Comparison of ENCODE assay signal across 6 cellular contexts in genomic region chr5:177402271-177403043, GRCh38. TPM values are rescaled to one million over a fixed set of nuclear protein-coding genes. Genes with fewer than 3 reads are reported as not detected.
DNase-seq lines count a peak whose midpoint lies in the region; ATAC-seq and TF ChIP-seq lines count a peak whose summit lies in the region.

No MANE protein-coding gene starts in this region.

- no peaks in the 10 kb centered on the region for H3K9me3 Mint-ChIP-seq in activated CD4-positive, alpha-beta memory T cell treated with anti-CD3 and anti-CD28 coated beads for 36 hours

- CTCF ChIA-PET in activated CD4-positive, alpha-beta memory T cell treated with anti-CD3 and anti-CD28 coated beads for 36 hours (lab: Charles Lee) = interaction anchor here (0.6 to 9.5 kb wide), 32 partner anchors 8 to 288 kb away, joined by 3 to 624 read pairs (median 14); partner anchors contain the start of genes DBN1, DDX41, GRK6 and LMAN2

- WGBS in gastroesophageal sphincter (ENCODE audit: low coverage in 1 of 2), 2 donors = 4 to 13% methylated on average over 8 to 10 of the region's 49 CpGs

- H3K4me3 ChIP-seq in gastroesophageal sphincter = no peak overlapping the region

- H3K36me3 Mint-ChIP-seq in activated CD4-positive, alpha-beta memory T cell treated with anti-CD3 and anti-CD28 coated beads for 36 hours = no peaks in the 10 kb centered on the region

- peaks cover 22% of the 10 kb centered on the region for H3K4me1 Mint-ChIP-seq in activated CD4-positive, alpha-beta memory T cell treated with anti-CD3 and anti-CD28 coated beads for 36 hours (ENCODE audit: low read depth)

- TF ChIP-seq CTCF in gastroesophageal sphincter (IDR thresholded peaks at IDR 0.05) = peak in 3 of 4 experiments; percentile 11 to 47 (median 44)

- intact Hi-C loops in activated CD4-positive, alpha-beta memory T cell treated with anti-CD3 and anti-CD28 coated beads for 36 hours (cut with micrococcal nuclease) = loop anchor here (1.0 to 2.0 kb wide), 2 partner anchors 12 to 90 kb away; no protein-coding TSS in a partner anchor

- POLR2A ChIA-PET in activated CD4-positive, alpha-beta memory T cell treated with anti-CD3 and anti-CD28 coated beads for 36 hours (lab: Charles Lee) = interaction anchor here (0.7 to 5.1 kb wide), 13 partner anchors 12 to 95 kb away, joined by 3 to 81 read pairs (median 6); partner anchors contain the start of genes GRK6, LMAN2, PDLIM7 and PRR7

- peaks cover 87% of the 10 kb centered on the region for H3K27me3 ChIP-seq in gastroesophageal sphincter

- H3K36me3 ChIP-seq in gastroesophageal sphincter = no peaks in the 10 kb centered on the region

- ATAC-seq in gastroesophageal sphincter = peak; percentile 24
- no peak for ATAC-seq in HG03354 (IDR thresholded peaks at IDR 0.05; ENCODE audit: poor library complexity, severe bottlenecking, unreplicated experiment)

- TF ChIP-seq EP300 in gastroesophageal sphincter (IDR thresholded peaks at IDR 0.05) = no peak

- H3K27ac Mint-ChIP-seq in activated CD4-positive, alpha-beta memory T cell treated with anti-CD3 and anti-CD28 coated beads for 36 hours = peak overlapping the region; percentile 28

- DNase-seq in CD1c-positive myeloid dendritic cell (ENCODE audit: extremely low spot score) (peak; percentile 60), NCI-H1105 (lab: John Stamatoyannopoulos, UW) (peak; percentile 65)
- peak; percentile 88 for DNase-seq in activated CD4-positive, alpha-beta memory T cell treated with anti-CD3 and anti-CD28 coated beads for 36 hours
- DNase-seq in stimulated activated CD4-positive, alpha-beta T cell treated with anti-CD3 and anti-CD28 coated beads, TNF-alpha, amount 100 ng/mL, for 24 hours (ENCODE audit: low read depth in 3 of 3) = peak in 2 of 3 experiments; percentile 47 to 76

- H3K4me3 Mint-ChIP-seq in activated CD4-positive, alpha-beta memory T cell treated with anti-CD3 and anti-CD28 coated beads for 36 hours = peak overlapping the region; percentile 75

- H3K27me3 Mint-ChIP-seq in activated CD4-positive, alpha-beta memory T cell treated with anti-CD3 and anti-CD28 coated beads for 36 hours = peaks cover 8% of the 10 kb centered on the region

- no peak overlapping the region for H3K27ac ChIP-seq in gastroesophageal sphincter

- H3K4me1 ChIP-seq in gastroesophageal sphincter = peaks cover 0 to 43% (median 36%) of the 10 kb centered on the region in 3 donors

- H3K9me3 ChIP-seq in gastroesophageal sphincter = no peaks in the 10 kb centered on the region

- TF ChIP-seq POLR2A in gastroesophageal sphincter (IDR thresholded peaks at IDR 0.05) = no peak

RNA-seq across cellular contexts. Expression of gene PFN3, which starts 2.0 kb away (rescaled TPM):
- total RNA-seq in activated CD4-positive, alpha-beta memory T cell treated with anti-CD3 and anti-CD28 coated beads for 36 hours = not detected
- not detected for total RNA-seq in gastroesophageal sphincter

RNA-seq across cellular contexts. Expression of gene F12, which starts 6.9 kb away (rescaled TPM):
- 1 to 10 TPM; 5.1 to 5.9 TPM for total RNA-seq in activated CD4-positive, alpha-beta memory T cell treated with anti-CD3 and anti-CD28 coated beads for 36 hours
- total RNA-seq in gastroesophageal sphincter = under 1 TPM in 2 of 4 donors, not detected in 2; 0.27 to 0.89 TPM

RNA-seq across cellular contexts. Expression of gene SLC34A1, which starts 18.2 kb away (rescaled TPM):
- total RNA-seq in activated CD4-positive, alpha-beta memory T cell treated with anti-CD3 and anti-CD28 coated beads for 36 hours = under 1 TPM in 1 of 2 experiments, not detected in 1; 0.15 TPM
- under 1 TPM in 1 of 4 donors, not detected in 3; 0.12 TPM for total RNA-seq in gastroesophageal sphincter

RNA-seq across cellular contexts. Expression of gene GRK6, which starts 24.0 kb away (rescaled TPM):
- 100 to 1,000 TPM; 177 to 178 TPM for total RNA-seq in activated CD4-positive, alpha-beta memory T cell treated with anti-CD3 and anti-CD28 coated beads for 36 hours
- total RNA-seq in gastroesophageal sphincter = 10 to 100 TPM; 20.7 to 42.3 (median 31.5) TPM

RNA-seq across cellular contexts. Expression of gene PRR7, which starts 44.2 kb away (rescaled TPM):
- 10 to 100 TPM; 13.3 to 13.6 TPM for total RNA-seq in activated CD4-positive, alpha-beta memory T cell treated with anti-CD3 and anti-CD28 coated beads for 36 hours
- 1 to 10 TPM in 3 of 4 donors, not detected in 1; 1.6 to 2.7 (median 2.2) TPM for total RNA-seq in gastroesophageal sphincter
